Comparison of ENCODE assay signal across 2 cellular contexts in genomic region chr14:94602722-94603121, GRCh38.
TF ChIP-seq lines count a peak whose summit lies in the region.

No MANE protein-coding gene starts in this region.

TF ChIP-seq in HCT116, 20 proteins besides CTCF, POLR2A, EP300 and RAD21:
- TF ChIP-seq CEBPB (IDR thresholded peaks at IDR 0.05; ENCODE audit: low read depth) (no peak), CBX3 (IDR thresholded peaks at IDR 0.05; ENCODE audit: low read depth) (no peak), REST (IDR thresholded peaks at IDR 0.05; ENCODE audit: low read depth) (no peak)

TF ChIP-seq in HepG2, 621 proteins besides CTCF, POLR2A, EP300 and RAD21:
- TF ChIP-seq BHLHE40 (IDR thresholded peaks at IDR 0.05; ENCODE audit: low read length) (no peak), TEAD2 (CRISPR knock-in tag; IDR thresholded peaks at IDR 0.05) (no peak), MTA1 (CRISPR knock-in tag; IDR thresholded peaks at IDR 0.05; ENCODE audit: borderline replicate concordance) (no peak), HCFC1 (IDR thresholded peaks at IDR 0.05; ENCODE audit: low read depth, low read length) (no peak), ZNF274 (CRISPR knock-in tag; IDR thresholded peaks at IDR 0.05) (0 out of 2 replicates have a peak, but pooled peaks have one; percentile 48), NONO (IDR thresholded peaks at IDR 0.05) (no peak), NONO (CRISPR knock-in tag; conservative IDR thresholded peaks at IDR 0.05) (no peak), ZNF530 (CRISPR knock-in tag; IDR thresholded peaks at IDR 0.05; ENCODE audit: low read depth) (no peak), ZNF557 (CRISPR knock-in tag; IDR thresholded peaks at IDR 0.05) (no peak), CEBPG (CRISPR knock-in tag; IDR thresholded peaks at IDR 0.05) (no peak), ZNF768 (CRISPR knock-in tag; IDR thresholded peaks at IDR 0.05) (peak; percentile 89), NR0B2 (CRISPR knock-in tag; IDR thresholded peaks at IDR 0.05) (no peak), ZMAT5 (CRISPR knock-in tag; IDR thresholded peaks at IDR 0.05; ENCODE audit: borderline replicate concordance, low read depth) (no peak), SAFB2 (CRISPR knock-in tag; IDR thresholded peaks at IDR 0.05; ENCODE audit: borderline replicate concordance, low read depth) (no peak), ZNF691 (CRISPR knock-in tag; IDR thresholded peaks at IDR 0.05; ENCODE audit: borderline replicate concordance, low read depth) (no peak), ZNF629 (CRISPR knock-in tag; conservative IDR thresholded peaks at IDR 0.05) (peak; percentile 38; the same call in 1 of the 2 replicates), PAF1 (CRISPR knock-in tag; IDR thresholded peaks at IDR 0.05) (no peak), U2AF2 (IDR thresholded peaks at IDR 0.05; ENCODE audit: low read depth, low read length) (no peak), ZMYM3 (CRISPR knock-in tag; IDR thresholded peaks at IDR 0.05) (0 out of 2 replicates have a peak, but pooled peaks have one; percentile 28), HIC2 (CRISPR knock-in tag; IDR thresholded peaks at IDR 0.05; ENCODE audit: low read depth) (0 out of 2 replicates have a peak, but pooled peaks have one; percentile 25), ZNF430 (CRISPR knock-in tag; IDR thresholded peaks at IDR 0.05) (no peak)
